Comparison of ENCODE assay signal across 15 cellular contexts in the genomic region with DNA sequence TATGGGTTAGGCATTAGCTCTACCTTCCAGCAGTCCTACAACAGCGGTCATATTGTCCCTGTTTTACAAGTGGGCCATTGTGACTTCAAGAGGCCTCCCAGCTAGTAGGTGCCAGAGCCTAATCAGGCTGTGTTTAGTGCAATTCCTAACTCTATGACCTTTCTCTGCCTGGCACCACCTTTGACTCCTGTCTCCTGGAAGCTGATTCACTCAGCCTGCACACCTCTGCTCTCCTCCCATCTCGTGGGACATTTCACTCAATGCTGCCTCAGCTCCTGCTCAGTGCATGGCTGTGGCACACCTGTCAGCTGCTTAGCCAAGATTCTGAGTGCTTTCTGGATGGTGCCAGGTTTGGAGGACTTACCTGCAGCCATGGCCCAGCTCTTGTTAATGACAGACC. TPM values are rescaled to one million over a fixed set of nuclear protein-coding genes. Genes with fewer than 3 reads are reported as not detected.
DNase-seq lines count a peak whose midpoint lies in the region; ATAC-seq and TF ChIP-seq lines count a peak whose summit lies in the region.
"Had no signal": no experiment of that assay in that cellular context is flagged by ENCODE, and none has a peak within 500 bp of the region (broad histone marks: within the 10 kb centered on the region; RNA-seq: fewer than 3 reads in every experiment).

No MANE protein-coding gene starts in this region.

- H3K36me3 ChIP-seq in left ventricle myocardium inferior (no peaks in the 10 kb centered on the region), left lung (no peaks in the 10 kb centered on the region), thyroid gland (no peaks in the 10 kb centered on the region)
- H3K36me3 ChIP-seq: BLaER1 had no signal

- H3K27me3 ChIP-seq in left ventricle myocardium inferior (ENCODE audit: low read depth) (peaks cover 20% of the 10 kb centered on the region), left lung (peaks cover 0 to 19% of the 10 kb centered on the region in 2 donors), thyroid gland (no peaks in the 10 kb centered on the region)
- H3K27me3 ChIP-seq: BLaER1 had no signal

- H3K9me3 ChIP-seq in left ventricle myocardium inferior (replicated peaks): no peaks in the 10 kb centered on the region
- H3K9me3 ChIP-seq in left lung: no peaks in the 10 kb centered on the region
- no peaks in the 10 kb centered on the region for H3K9me3 ChIP-seq in thyroid gland
- H3K9me3 ChIP-seq: BLaER1 had no signal

- no peak for TF ChIP-seq POLR2A in thyroid gland (IDR thresholded peaks at IDR 0.05)

- H3K4me3 ChIP-seq in left ventricle myocardium inferior: no peak overlapping the region
- no peak overlapping the region for H3K4me3 ChIP-seq in left lung
- no peak overlapping the region for H3K4me3 ChIP-seq in thyroid gland (replicated peaks in 1 of 3)
- H3K4me3 ChIP-seq: BLaER1 had no signal

- ATAC-seq in left ventricle myocardium superior (peak; percentile 37), left lung (peak; percentile 60), HG02981 (IDR thresholded peaks at IDR 0.05; ENCODE audit: unreplicated experiment) (no peak)

- H3K27ac ChIP-seq in left ventricle myocardium inferior (replicated peaks) (no peak overlapping the region), left lung (no peak overlapping the region), thyroid gland (no peak overlapping the region)
- H3K27ac ChIP-seq: BLaER1 had no signal

- peaks cover 6% of the 10 kb centered on the region for H3K4me1 ChIP-seq in left ventricle myocardium inferior
- no peaks in the 10 kb centered on the region for H3K4me1 ChIP-seq in left lung
- peaks cover 4 to 23% of the 10 kb centered on the region in 2 donors for H3K4me1 ChIP-seq in thyroid gland
- H3K4me1 ChIP-seq: BLaER1 had no signal

- TF ChIP-seq CTCF in left ventricle myocardium inferior (IDR thresholded peaks at IDR 0.05; ENCODE audit: borderline replicate concordance) (no peak), left lung (IDR thresholded peaks at IDR 0.05) (no peak), thyroid gland (IDR thresholded peaks at IDR 0.05) (no peak)

- DNase-seq in NCI-H2029 (lab: John Stamatoyannopoulos, UW) (peak; percentile 7), NCI-H2029 treated with DMSO at 0.1 percent for 48 hours (lab: John Stamatoyannopoulos, UW) (no peak), left ventricle myocardium superior (no peak), left ventricle myocardium inferior (no peak), left lung (no peak), thyroid gland (peak; percentile 46 to 63), pons (ENCODE audit: low spot score) (no peak)
- DNase-seq: 8988T, AML-193, DMS53, GOT3, H9 had no signal

- intact Hi-C loops in left ventricle myocardium superior (cut with micrococcal nuclease): no loop called here
- intact Hi-C loops in left ventricle myocardium inferior (cut with micrococcal nuclease): no loop called here
- intact Hi-C loops in left lung (cut with DNase I): no loop called here
- intact Hi-C loops in thyroid gland (cut with DNase I): no loop called here

- WGBS in thyroid gland, 2 donors: 41 to 48% methylated on average over 2 of the region's 2 CpGs

RNA-seq across cellular contexts. Expression of gene GJB6, which starts 9.5 kb away (rescaled TPM):
- total RNA-seq in left ventricle myocardium superior (not detected), left ventricle myocardium inferior (not detected), left lung (under 1 TPM in 1 of 2 donors, not detected in 1; 0.18 TPM), thyroid gland (1 to 10 TPM in 3 of 4 donors, under 1 TPM in 1; 0.54 to 4.3 (median 1.7) TPM)
- total RNA-seq: G401, H9 had no signal

RNA-seq across cellular contexts. Expression of gene GJB2, which starts 48.9 kb away (rescaled TPM):
- 0.42 TPM for total RNA-seq in left ventricle myocardium superior
- not detected for total RNA-seq in left ventricle myocardium inferior
- total RNA-seq in left lung: 1 to 10 TPM; 1.3 to 4.3 TPM
- total RNA-seq in thyroid gland: 1 to 10 TPM in 2 of 4 donors, under 1 TPM in 2; 0.46 to 3.1 (median 1.4) TPM
- total RNA-seq: G401 had no signal

Comparison
In these comparisons a context has a peak if more than half of its experiments do, and no peak if none do; other contexts are left out.
1. DNase-seq: peak in NCI-H2029 (single experiment) and thyroid gland (2 of 2); none in NCI-H2029 treated with DMSO at 0.1 percent for 48 hours (single experiment), left ventricle myocardium superior (single experiment), left ventricle myocardium inferior (single experiment), left lung (0 of 2) and pons (single experiment).